ENCODE assay signal across 10 cellular contexts in the genomic region with DNA sequence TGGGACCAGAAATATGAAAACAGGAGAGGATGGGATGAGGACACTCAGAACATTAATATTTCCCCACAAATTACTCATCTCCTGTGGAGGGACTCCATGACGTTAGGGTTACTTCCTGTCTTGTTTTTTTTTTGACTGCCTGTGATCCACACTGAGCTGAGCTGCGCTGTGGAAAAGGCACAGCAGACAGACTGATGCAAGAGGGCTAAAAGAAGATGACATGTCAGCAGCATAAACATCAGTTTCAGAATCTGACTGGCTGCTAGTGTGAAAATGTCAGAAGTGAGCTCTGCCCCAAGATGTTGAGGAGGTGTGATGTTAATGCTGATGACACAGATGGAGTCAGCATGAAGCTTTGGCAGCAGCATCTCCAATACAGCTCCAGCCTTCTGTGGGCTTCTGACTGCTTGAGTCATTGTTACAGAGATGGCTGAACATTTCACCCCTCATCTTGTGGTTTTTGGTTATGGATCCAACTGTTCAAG.
DNase-seq lines count a peak whose midpoint lies in the region; ATAC-seq, FAIRE-seq and TF ChIP-seq lines count a peak whose summit lies in the region.
"Had no signal": no experiment of that assay in that cellular context is flagged by ENCODE, and none has a peak within 500 bp of the region (broad histone marks: within the 10 kb centered on the region; RNA-seq: fewer than 3 reads in every experiment).

No MANE protein-coding gene starts in this region.

- no peaks in the 10 kb centered on the region for H3K4me1 ChIP-seq in gastrocnemius medialis

- in situ Hi-C loops in gastrocnemius medialis (cut with MboI; ENCODE audit: low sequenced_read_pairs in 4 of 4): no loop called here

- TF ChIP-seq CTCF in gastrocnemius medialis (IDR thresholded peaks at IDR 0.05 in 4 of 5, conservative IDR thresholded peaks at IDR 0.05 in 1 of 5): no peak

- no peaks in the 10 kb centered on the region for H3K27me3 ChIP-seq in gastrocnemius medialis

- DNase-seq in H54 (ENCODE audit: insufficient read length, low spot score) (peak; percentile 27), SW 1271 (lab: John Stamatoyannopoulos, UW) (peak; percentile 70 to 82), foreskin melanocyte (peak; percentile 39), gastrocnemius medialis (peak; percentile 3 to 42)
- no peak for DNase-seq in activated CD8-positive, alpha-beta memory T cell treated with anti-CD3 and anti-CD28 coated beads, Interleukin-2, amount 50 U/mL, for 4 hours
- no peak for DNase-seq in stimulated activated CD4-positive, alpha-beta T cell treated with anti-CD3 and anti-CD28 coated beads, Interleukin-4, amount 100 ng/mL, for 24 hours
- DNase-seq: RPMI8226 had no signal

- ATAC-seq in gastrocnemius medialis (peak; percentile 82 to 85), HG03439 (IDR thresholded peaks at IDR 0.05; ENCODE audit: unreplicated experiment) (no peak), HG02798 (IDR thresholded peaks at IDR 0.05; ENCODE audit: poor library complexity, unreplicated experiment) (no peak)
- ATAC-seq: activated T-helper 17 cell treated with anti-CD3 and anti-CD28 coated beads, Interleukin-2, amount 50 U/mL, for 72 hours had no signal

- no peaks in the 10 kb centered on the region for H3K36me3 ChIP-seq in gastrocnemius medialis

- FAIRE-seq in H54 (lab: Jason Lieb, UNC): peak; percentile 92

- intact Hi-C loops in gastrocnemius medialis (cut with DNase I; ENCODE audit: low total_unique reads): no loop called here

- H3K4me3 ChIP-seq in gastrocnemius medialis: no peak overlapping the region

- peaks cover 0 to 11% (median 0%) of the 10 kb centered on the region in 3 donors for H3K9me3 ChIP-seq in gastrocnemius medialis

- TF ChIP-seq POLR2A in H54 (IDR thresholded peaks at IDR 0.05; ENCODE audit: low read depth, low read length) (no peak), gastrocnemius medialis (IDR thresholded peaks at IDR 0.05) (no peak)

- peak overlapping the region in 1 of 4 donors; percentile 54 for H3K27ac ChIP-seq in gastrocnemius medialis

Comparison
In these comparisons a context has a peak if more than half of its experiments do, and no peak if none do; other contexts are left out.
1. DNase-seq: peak in H54 (single experiment), SW 1271 (2 of 2), foreskin melanocyte (single experiment) and gastrocnemius medialis (2 of 2); none in activated CD8-positive, alpha-beta memory T cell treated with anti-CD3 and anti-CD28 coated beads, Interleukin-2, amount 50 U/mL, for 4 hours (single experiment) and stimulated activated CD4-positive, alpha-beta T cell treated with anti-CD3 and anti-CD28 coated beads, Interleukin-4, amount 100 ng/mL, for 24 hours (single experiment).
2. ATAC-seq: peak in gastrocnemius medialis (2 of 2); none in HG03439 (single experiment) and HG02798 (single experiment).